Comparison of ENCODE assay signal across 8 cellular contexts in genomic region chr22:46035742-46036557, GRCh38. TPM values are rescaled to one million over a fixed set of nuclear protein-coding genes. Genes with fewer than 3 reads are reported as not detected.
DNase-seq lines count a peak whose midpoint lies in the region; ATAC-seq, FAIRE-seq and TF ChIP-seq lines count a peak whose summit lies in the region.

No MANE protein-coding gene starts in this region.

- peak; percentile 94 for FAIRE-seq in GM19239 (lab: Jason Lieb, UNC)

- H3K4me3 ChIP-seq in left lung = peak overlapping the region; percentile 49 to 65

- no peaks in the 10 kb centered on the region for H3K9me3 ChIP-seq in left lung

- H3K27me3 ChIP-seq in left lung = no peaks in the 10 kb centered on the region

- intact Hi-C loops in left lung (cut with DNase I) = no loop called here

- H3K4me1 ChIP-seq in left lung = peaks cover 6 to 26% of the 10 kb centered on the region in 2 donors

- H3K27ac ChIP-seq in left lung = peak overlapping the region; percentile 92 to 96

- ATAC-seq in HG03439 (IDR thresholded peaks at IDR 0.05; ENCODE audit: unreplicated experiment) = peak; percentile 96
- ATAC-seq in left lung = peak; percentile 97

- no peak for TF ChIP-seq CTCF in left lung (IDR thresholded peaks at IDR 0.05)

- DNase-seq in C1 segment of cervical spinal cord (lab: John Stamatoyannopoulos, UW) (peak; percentile 93 to 100 (median 99)), GM19239 (ENCODE audit: insufficient read length, low spot score) (peak; percentile 99), NCI-H69 (lab: John Stamatoyannopoulos, UW) (peak; percentile 99), cortex of kidney (lab: John Stamatoyannopoulos, UW) (peak; percentile 89), left lung (peak; percentile 100)
- peak; percentile 100 for DNase-seq in activated CD4-positive, alpha-beta T cell treated with anti-CD3 and anti-CD28 coated beads, Interleukin-2, amount 50 U/mL, for 1 hour
- DNase-seq in stimulated activated CD4-positive, alpha-beta T cell treated with anti-CD3 and anti-CD28 coated beads, Interleukin-2, amount 100 ng/mL, for 24 hours = peak; percentile 100

- H3K36me3 ChIP-seq in left lung = no peaks in the 10 kb centered on the region

RNA-seq across cellular contexts. Expression of gene WNT7B, which starts 59.0 kb away (rescaled TPM):
- 10 to 100 TPM in 1 of 2 donors, 1 to 10 TPM in 1; 7.2 to 11.4 TPM for total RNA-seq in left lung

Comparison
In these comparisons a context has a peak if more than half of its experiments do, and no peak if none do; other contexts are left out.
1. Peak in every context shown above with its lines: DNase-seq, ATAC-seq, H3K4me3 ChIP-seq and H3K27ac ChIP-seq.